8 cellular contexts compared by ENCODE assay signal in genomic region chr11:6319001-6319878, GRCh38. TPM values are rescaled to one million over a fixed set of nuclear protein-coding genes. Genes with fewer than 3 reads are reported as not detected.
DNase-seq lines count a peak whose midpoint lies in the region; ATAC-seq and TF ChIP-seq lines count a peak whose summit lies in the region.

No MANE protein-coding gene starts in this region.

- H3K9me3 Mint-ChIP-seq in Calu3 (ENCODE audit: low read depth, unreplicated experiment) = no peaks in the 10 kb centered on the region

- H4K20me1 ChIP-seq in fibroblast of lung (ENCODE audit: control insufficient read depth, extremely low read depth, insufficient read depth, low read length) = no peaks in the 10 kb centered on the region

- no peak for TF ChIP-seq CTCF in Calu3 (IDR thresholded peaks at IDR 0.05; ENCODE audit: unreplicated experiment)
- TF ChIP-seq CTCF in fibroblast of lung (conservative IDR thresholded peaks at IDR 0.05 in 1 of 2, IDR thresholded peaks at IDR 0.05 in 1 of 2; ENCODE audit: low read depth in 1 of 2, low read length in 2 of 2) = no peak
- TF ChIP-seq CTCF in ovary (IDR thresholded peaks at IDR 0.05) = no peak

- peaks cover 18% of the 10 kb centered on the region for H3K79me2 ChIP-seq in fibroblast of lung (ENCODE audit: control insufficient read depth, insufficient read depth, low read length)

- H3K4me1 ChIP-seq in fibroblast of lung (ENCODE audit: control insufficient read depth, extremely low read depth, insufficient read depth, low read length) = peaks cover 18% of the 10 kb centered on the region
- H3K4me1 ChIP-seq in ovary (ENCODE audit: insufficient read depth) = peaks cover 1% of the 10 kb centered on the region

- peak overlapping the region; percentile 94 for H3K4me2 ChIP-seq in fibroblast of lung (ENCODE audit: extremely low read depth, insufficient read depth, low read length)

- no peak overlapping the region for H2AFZ ChIP-seq in fibroblast of lung (ENCODE audit: low read length)

- H3K9ac ChIP-seq in fibroblast of lung (ENCODE audit: insufficient read depth, low read length) = peak overlapping the region; percentile 94

- peak overlapping the region; percentile 93 for H3K27ac Mint-ChIP-seq in Calu3 (ENCODE audit: unreplicated experiment)
- no peak overlapping the region for H3K27ac Mint-ChIP-seq in T-helper 17 cell

- TF ChIP-seq POLR2A in ovary (IDR thresholded peaks at IDR 0.05) = peak; percentile 39

- TF ChIP-seq EP300 in ovary (IDR thresholded peaks at IDR 0.05) = no peak

- H3K27me3 Mint-ChIP-seq in Calu3 (ENCODE audit: unreplicated experiment) (no peaks in the 10 kb centered on the region), T-helper 17 cell (peaks cover 70% of the 10 kb centered on the region)

- H3K27me3 ChIP-seq in fibroblast of lung (ENCODE audit: control insufficient read depth, insufficient read depth, low read length) = no peaks in the 10 kb centered on the region
- no peaks in the 10 kb centered on the region for H3K27me3 ChIP-seq in ovary

- peak overlapping the region; percentile 97 for H3K27ac ChIP-seq in fibroblast of lung (ENCODE audit: insufficient read depth, low read length)
- peak overlapping the region; percentile 96 to 98 for H3K27ac ChIP-seq in ovary

- H3K4me3 Mint-ChIP-seq in Calu3 (ENCODE audit: low read depth, unreplicated experiment) = peak overlapping the region; percentile 80
- peak overlapping the region; percentile 70 for H3K4me3 Mint-ChIP-seq in T-helper 17 cell

- H3K9me3 ChIP-seq in T-helper 17 cell (ENCODE audit: control insufficient read depth, low read length, poor library complexity, severe bottlenecking) = no peaks in the 10 kb centered on the region
- H3K9me3 ChIP-seq in fibroblast of lung (ENCODE audit: control insufficient read depth, insufficient read depth, low read depth, low read length) = no peaks in the 10 kb centered on the region
- no peaks in the 10 kb centered on the region for H3K9me3 ChIP-seq in ovary

- WGBS in ovary, 3 donors = 1 to 6% (median 2%) methylated on average over 22 to 47 of the region's 47 CpGs

- H3K36me3 ChIP-seq in fibroblast of lung (ENCODE audit: control insufficient read depth, insufficient read depth, low read length) (no peaks in the 10 kb centered on the region), ovary (no peaks in the 10 kb centered on the region)

- intact Hi-C loops in Calu3 (cut with micrococcal nuclease; ENCODE audit: unreplicated experiment) = loop anchor here (5.0 kb wide), 1 partner anchor 33 kb away; no protein-coding TSS in a partner anchor
- intact Hi-C loops in ovary (cut with DNase I) = loop anchor here in 1 of 4 donors (2.0 kb wide), 1 partner anchor 66 kb away; no protein-coding TSS in a partner anchor

- peaks cover 37% of the 10 kb centered on the region for H3K36me3 Mint-ChIP-seq in Calu3 (ENCODE audit: insufficient read depth, unreplicated experiment)
- peaks cover 8% of the 10 kb centered on the region for H3K36me3 Mint-ChIP-seq in T-helper 17 cell (ENCODE audit: low read depth)

- no peak for ATAC-seq in T-helper 17 cell
- no peak for ATAC-seq in GM21717 (IDR thresholded peaks at IDR 0.05; ENCODE audit: unreplicated experiment)
- ATAC-seq in GM21528 (IDR thresholded peaks at IDR 0.05; ENCODE audit: low FRiP score, unreplicated experiment) = no peak

- H3K4me1 Mint-ChIP-seq in Calu3 (ENCODE audit: low read depth, unreplicated experiment) (peaks cover 36% of the 10 kb centered on the region), T-helper 17 cell (peaks cover 13% of the 10 kb centered on the region)

- H3K4me3 ChIP-seq in fibroblast of lung (replicated peaks in 1 of 4; ENCODE audit: control extremely low read depth in 1 of 4, insufficient read depth in 1 of 4, low read depth in 3 of 4, low read length in 4 of 4) = peak overlapping the region; percentile 63 to 96 (median 78)
- peak overlapping the region; percentile 70 for H3K4me3 ChIP-seq in ovary

- CTCF ChIA-PET in Calu3 (lab: Charles Lee) = interaction anchor here (0.9 to 1.5 kb wide), 4 partner anchors 21 to 68 kb away, joined by 3 to 6 read pairs (median 4); no protein-coding TSS in a partner anchor

- BruUV-seq in Calu3 (replicated peaks; lab: Mats Ljungman, UMichigan) = TSS peak; percentile 72

- DNase-seq in Calu3 (peak; percentile 42), T-helper 17 cell (no peak), fibroblast of lung (ENCODE audit: low read depth in 2 of 2) (peak; percentile 45 to 66), ovary (peak; percentile 48 to 77 (median 62)), NCI-H2227 (lab: John Stamatoyannopoulos, UW; ENCODE audit: unreplicated experiment) (no peak), NCI-H1436 treated with DMSO at 0.1 percent for 48 hours (lab: John Stamatoyannopoulos, UW) (no peak)

RNA-seq across cellular contexts. Expression of gene CAVIN3, which starts 1.1 kb away (rescaled TPM):
- total RNA-seq in Calu3 (2022) = 19.5 and 26.4 TPM in 2 replicates
- total RNA-seq in T-helper 17 cell = not detected
- 87.9 and 92.5 TPM in 2 replicates for total RNA-seq in fibroblast of lung
- 50.9 and 81.0 TPM in 2 replicates for polyA plus RNA-seq in fibroblast of lung
- 148 and 266 TPM in 2 replicates for polyA plus RNA-seq in fibroblast of lung (2012)
- 20.1 and 23.3 TPM in 2 replicates for polyA minus RNA-seq in fibroblast of lung (ENCODE audit: low replicate concordance)
- 100 to 1,000 TPM in 1 of 7 donors, 10 to 100 TPM in 6; 43.3 to 119 (median 70.3) TPM for total RNA-seq in ovary
- polyA plus RNA-seq in ovary = 10 to 100 TPM; 36.7 to 61.2 TPM

RNA-seq across cellular contexts. Expression of gene CCKBR, which starts 59.6 kb away (rescaled TPM):
- total RNA-seq in Calu3 (2022) (not detected in 2 replicates), T-helper 17 cell (not detected), fibroblast of lung (not detected in 2 replicates), ovary (1 to 10 TPM in 1 of 7 donors, under 1 TPM in 2, not detected in 4; 0.42 to 4.3 (median 0.80) TPM)
- polyA plus RNA-seq in fibroblast of lung (not detected in 2 replicates), ovary (1 to 10 TPM in 1 of 2 donors, under 1 TPM in 1; 0.35 to 8.1 TPM)
- not detected in 2 replicates for polyA plus RNA-seq in fibroblast of lung (2012)
- not detected in 2 replicates for polyA minus RNA-seq in fibroblast of lung (ENCODE audit: low replicate concordance)

Comparison
In these comparisons a context has a peak if more than half of its experiments do, and no peak if none do; other contexts are left out.
1. DNase-seq: peak in Calu3 (single experiment), fibroblast of lung (2 of 2) and ovary (5 of 5); none in T-helper 17 cell (0 of 3), NCI-H2227 (single experiment) and NCI-H1436 treated with DMSO at 0.1 percent for 48 hours (single experiment).
2. RNA of gene CAVIN3, which starts 1.1 kb away (total RNA-seq): 87.9 to 92.5 TPM in fibroblast of lung, 43.3 to 119 TPM in ovary and 19.5 to 26.4 TPM in Calu3; not detected in T-helper 17 cell; every median in the first group is over 10 times any median in the second.